ENCODE assay signal across 8 cellular contexts in the genomic region with DNA sequence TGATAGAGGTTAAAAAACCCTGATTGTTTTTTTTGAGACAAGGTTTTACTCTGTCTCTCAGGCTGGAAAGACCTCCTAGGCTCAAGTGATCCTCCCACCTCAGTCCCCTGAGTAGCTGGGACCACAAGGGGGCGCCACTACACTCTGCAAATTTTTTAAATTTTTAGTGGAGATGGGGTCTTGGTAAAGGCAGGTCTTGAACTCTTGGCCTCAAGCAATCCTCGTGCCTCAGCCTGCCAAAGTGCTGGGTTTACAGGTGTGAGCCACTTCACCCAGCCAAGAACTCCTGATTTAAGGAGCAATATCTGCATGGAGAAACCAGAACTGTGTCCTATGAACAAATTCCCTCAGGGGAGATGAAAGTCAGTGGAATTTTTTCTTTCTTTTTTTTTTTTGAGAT. TPM values are rescaled to one million over a fixed set of nuclear protein-coding genes. Genes with fewer than 3 reads are reported as not detected.
DNase-seq lines count a peak whose midpoint lies in the region; ATAC-seq and TF ChIP-seq lines count a peak whose summit lies in the region.

No MANE protein-coding gene starts in this region.

- no peak overlapping the region for H3K27ac ChIP-seq in RWPE1

- DNase-seq in AG20443 (ENCODE audit: low spot score) = peak; percentile 17
- DNase-seq in HEK293T (ENCODE audit: extremely low spot score) = peak; percentile 16
- DNase-seq in RWPE1 (ENCODE audit: low spot score) = no peak
- DNase-seq in activated T-helper 2 cell treated with anti-CD3 and anti-CD28 coated beads, Interferon-gamma antibody, Interleukin-2, Interleukin-4, amounts not matched to agents 10 μg/mL and 5 μg/mL and 100 μg/mL, durations not matched to agents 14 hours and 24 hours and 36 hours (ENCODE audit: low spot score) = peak; percentile 46
- peak; percentile 44 for DNase-seq in left cardiac atrium
- peak; percentile 83 to 85 for DNase-seq in stimulated activated CD4-positive, alpha-beta T cell treated with anti-CD3 and anti-CD28 coated beads, Interleukin-2, amount 100 ng/mL, for 24 hours

- POLR2A ChIA-PET in HEK293T (lab: Yijun Ruan, JAX) (no interaction called here), RWPE1 (lab: Yijun Ruan, JAX; ENCODE audit: low non-redundant PET) (no interaction called here)

- no peak overlapping the region for H3K27ac Mint-ChIP-seq in activated T-helper 2 cell treated with anti-CD3 and anti-CD28 coated beads, Interferon-gamma antibody, Interleukin-2, Interleukin-4, amounts not matched to agents 10 μg/mL and 5 μg/mL and 100 μg/mL, durations not matched to agents 14 hours and 24 hours and 36 hours

- no peak overlapping the region for H3K4me3 Mint-ChIP-seq in activated T-helper 2 cell treated with anti-CD3 and anti-CD28 coated beads, Interferon-gamma antibody, Interleukin-2, Interleukin-4, amounts not matched to agents 10 μg/mL and 5 μg/mL and 100 μg/mL, durations not matched to agents 14 hours and 24 hours and 36 hours (ENCODE audit: low read depth)

- no peak for ATAC-seq in left cardiac atrium
- no peak for ATAC-seq in GM19395 (IDR thresholded peaks at IDR 0.05; ENCODE audit: unreplicated experiment)
- ATAC-seq in HG03039 (IDR thresholded peaks at IDR 0.05; ENCODE audit: unreplicated experiment) = no peak

- H3K4me1 Mint-ChIP-seq in activated T-helper 2 cell treated with anti-CD3 and anti-CD28 coated beads, Interferon-gamma antibody, Interleukin-2, Interleukin-4, amounts not matched to agents 10 μg/mL and 5 μg/mL and 100 μg/mL, durations not matched to agents 14 hours and 24 hours and 36 hours (ENCODE audit: low read depth) = no peaks in the 10 kb centered on the region

- no peaks in the 10 kb centered on the region for H3K9me3 Mint-ChIP-seq in activated T-helper 2 cell treated with anti-CD3 and anti-CD28 coated beads, Interferon-gamma antibody, Interleukin-2, Interleukin-4, amounts not matched to agents 10 μg/mL and 5 μg/mL and 100 μg/mL, durations not matched to agents 14 hours and 24 hours and 36 hours

- H3K36me3 Mint-ChIP-seq in activated T-helper 2 cell treated with anti-CD3 and anti-CD28 coated beads, Interferon-gamma antibody, Interleukin-2, Interleukin-4, amounts not matched to agents 10 μg/mL and 5 μg/mL and 100 μg/mL, durations not matched to agents 14 hours and 24 hours and 36 hours (ENCODE audit: low read depth) = no peaks in the 10 kb centered on the region

- CTCF ChIA-PET in HEK293T (lab: Yijun Ruan, JAX) (interaction anchor here (0.6 to 1.5 kb wide), 2 partner anchors 9 to 542 kb away, joined by 3 read pairs; no protein-coding TSS in a partner anchor), RWPE1 (lab: Yijun Ruan, JAX) (interaction anchor here (0.6 kb wide), 1 partner anchor 684 kb away, joined by 4 read pairs; no protein-coding TSS in a partner anchor)

- intact Hi-C loops in activated T-helper 2 cell treated with anti-CD3 and anti-CD28 coated beads, Interferon-gamma antibody, Interleukin-2, Interleukin-4, amounts not matched to agents 10 μg/mL and 5 μg/mL and 100 μg/mL, durations not matched to agents 14 hours and 24 hours and 36 hours (cut with micrococcal nuclease) = no loop called here
- intact Hi-C loops in left cardiac atrium (cut with DNase I) = no loop called here

- peak; percentile 82 for TF ChIP-seq CTCF in RWPE1 (conservative IDR thresholded peaks at IDR 0.05; ENCODE audit: low read depth)

- peaks cover 2% of the 10 kb centered on the region for H3K27me3 Mint-ChIP-seq in activated T-helper 2 cell treated with anti-CD3 and anti-CD28 coated beads, Interferon-gamma antibody, Interleukin-2, Interleukin-4, amounts not matched to agents 10 μg/mL and 5 μg/mL and 100 μg/mL, durations not matched to agents 14 hours and 24 hours and 36 hours (ENCODE audit: low read depth)

TF ChIP-seq in HEK293T, 16 proteins besides CTCF, POLR2A, EP300 and RAD21:
- TF ChIP-seq HDGF (IDR thresholded peaks at IDR 0.05; ENCODE audit: borderline replicate concordance) (no peak), SUZ12 (IDR thresholded peaks at IDR 0.05) (no peak), SP1 (IDR thresholded peaks at IDR 0.05) (no peak), ELF4 (IDR thresholded peaks at IDR 0.05) (no peak), ZNF384 (IDR thresholded peaks at IDR 0.05) (no peak), FOXM1 (IDR thresholded peaks at IDR 0.05; ENCODE audit: borderline replicate concordance) (no peak), CTBP1 (IDR thresholded peaks at IDR 0.05; ENCODE audit: borderline replicate concordance) (no peak), NFRKB (IDR thresholded peaks at IDR 0.05) (no peak), L3MBTL2 (conservative IDR thresholded peaks at IDR 0.05) (no peak), BHLHE40 (IDR thresholded peaks at IDR 0.05; ENCODE audit: borderline replicate concordance) (no peak), ARNT (IDR thresholded peaks at IDR 0.05) (no peak), TARDBP (IDR thresholded peaks at IDR 0.05) (no peak), FOXK2 (IDR thresholded peaks at IDR 0.05) (no peak)
- TF ChIP-seq, protein P1, sequence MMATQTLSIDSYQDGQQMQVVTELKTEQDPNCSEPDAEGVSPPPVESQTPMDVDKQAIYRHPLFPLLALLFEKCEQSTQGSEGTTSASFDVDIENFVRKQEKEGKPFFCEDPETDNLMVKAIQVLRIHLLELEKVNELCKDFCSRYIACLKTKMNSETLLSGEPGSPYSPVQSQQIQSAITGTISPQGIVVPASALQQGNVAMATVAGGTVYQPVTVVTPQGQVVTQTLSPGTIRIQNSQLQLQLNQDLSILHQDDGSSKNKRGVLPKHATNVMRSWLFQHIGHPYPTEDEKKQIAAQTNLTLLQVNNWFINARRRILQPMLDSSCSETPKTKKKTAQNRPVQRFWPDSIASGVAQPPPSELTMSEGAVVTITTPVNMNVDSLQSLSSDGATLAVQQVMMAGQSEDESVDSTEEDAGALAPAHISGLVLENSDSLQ (IDR thresholded peaks at IDR 0.05) = no peak

RNA-seq across cellular contexts. Expression of gene KLHDC10, which starts 7.3 kb away (rescaled TPM):
- 13.9 and 16.0 TPM in 2 replicates for total RNA-seq in activated T-helper 2 cell treated with anti-CD3 and anti-CD28 coated beads, Interferon-gamma antibody, Interleukin-2, Interleukin-4, amounts not matched to agents 10 μg/mL and 5 μg/mL and 100 μg/mL, durations not matched to agents 14 hours and 24 hours and 36 hours
- total RNA-seq in left cardiac atrium = 10 to 100 TPM; 23.8 to 28.5 TPM

RNA-seq across cellular contexts. Expression of gene ZC3HC1, which starts 11.9 kb away (rescaled TPM):
- 26.4 and 26.6 TPM in 2 replicates for total RNA-seq in activated T-helper 2 cell treated with anti-CD3 and anti-CD28 coated beads, Interferon-gamma antibody, Interleukin-2, Interleukin-4, amounts not matched to agents 10 μg/mL and 5 μg/mL and 100 μg/mL, durations not matched to agents 14 hours and 24 hours and 36 hours
- 10 to 100 TPM; 16.0 to 16.2 TPM for total RNA-seq in left cardiac atrium
